Comparison of ENCODE assay signal across 1 cellular context in the genomic region with DNA sequence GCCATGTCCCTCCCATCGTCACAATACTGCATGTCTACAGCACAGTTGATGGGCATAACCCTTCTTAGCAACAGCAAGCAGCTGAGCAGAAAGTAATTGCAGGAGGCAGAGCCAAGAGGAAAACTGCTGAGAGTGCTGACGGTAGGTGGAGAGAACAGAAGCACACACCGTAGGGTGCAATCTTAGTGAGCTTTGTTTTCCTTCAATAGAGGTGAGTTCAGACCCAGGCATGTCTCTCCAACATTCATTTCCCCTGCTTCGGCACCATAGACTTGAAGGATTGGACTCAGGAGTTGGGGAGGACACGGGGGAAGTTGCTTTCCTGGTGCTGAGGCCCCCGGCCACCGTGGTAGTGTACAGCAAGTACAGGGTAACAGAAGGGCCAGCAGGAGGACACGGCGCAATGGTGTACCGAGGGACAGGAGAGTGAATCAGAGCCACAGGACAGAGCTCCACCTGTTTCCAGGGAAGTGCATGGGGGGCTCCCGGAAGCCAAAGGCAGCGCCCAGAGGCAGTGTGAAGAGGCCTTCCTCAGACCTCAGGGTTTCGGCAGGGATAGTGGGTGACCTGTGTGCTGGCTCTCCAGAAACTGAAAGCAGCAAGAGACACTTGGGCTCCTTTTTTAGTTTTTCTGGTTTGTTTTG.
TF ChIP-seq lines count a peak whose summit lies in the region.

No MANE protein-coding gene starts in this region.

TF ChIP-seq in HCT116, 20 proteins besides CTCF, POLR2A, EP300 and RAD21 (continued from another document):
- TF ChIP-seq YY1 (IDR thresholded peaks at IDR 0.05; ENCODE audit: extremely low read depth, insufficient replicate concordance, low read depth, low read length) (no peak), EGR1 (IDR thresholded peaks at IDR 0.05; ENCODE audit: low read depth) (no peak)
